In genomic region chr3:27323087-27323570, GRCh38 we compare ENCODE assay signal across 2 cellular contexts.
TF ChIP-seq lines count a peak whose summit lies in the region.

No MANE protein-coding gene starts in this region.

TF ChIP-seq in IMR-90, 13 proteins besides CTCF, POLR2A, EP300 and RAD21:
- no peak for TF ChIP-seq MAFK (IDR thresholded peaks at IDR 0.05; ENCODE audit: low read depth, low read length)
- TF ChIP-seq, protein P1, sequence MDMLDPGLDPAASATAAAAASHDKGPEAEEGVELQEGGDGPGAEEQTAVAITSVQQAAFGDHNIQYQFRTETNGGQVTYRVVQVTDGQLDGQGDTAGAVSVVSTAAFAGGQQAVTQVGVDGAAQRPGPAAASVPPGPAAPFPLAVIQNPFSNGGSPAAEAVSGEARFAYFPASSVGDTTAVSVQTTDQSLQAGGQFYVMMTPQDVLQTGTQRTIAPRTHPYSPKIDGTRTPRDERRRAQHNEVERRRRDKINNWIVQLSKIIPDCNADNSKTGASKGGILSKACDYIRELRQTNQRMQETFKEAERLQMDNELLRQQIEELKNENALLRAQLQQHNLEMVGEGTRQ (IDR thresholded peaks at IDR 0.05; ENCODE audit: low read depth, low read length), result no peak
- TF ChIP-seq, protein P2, sequence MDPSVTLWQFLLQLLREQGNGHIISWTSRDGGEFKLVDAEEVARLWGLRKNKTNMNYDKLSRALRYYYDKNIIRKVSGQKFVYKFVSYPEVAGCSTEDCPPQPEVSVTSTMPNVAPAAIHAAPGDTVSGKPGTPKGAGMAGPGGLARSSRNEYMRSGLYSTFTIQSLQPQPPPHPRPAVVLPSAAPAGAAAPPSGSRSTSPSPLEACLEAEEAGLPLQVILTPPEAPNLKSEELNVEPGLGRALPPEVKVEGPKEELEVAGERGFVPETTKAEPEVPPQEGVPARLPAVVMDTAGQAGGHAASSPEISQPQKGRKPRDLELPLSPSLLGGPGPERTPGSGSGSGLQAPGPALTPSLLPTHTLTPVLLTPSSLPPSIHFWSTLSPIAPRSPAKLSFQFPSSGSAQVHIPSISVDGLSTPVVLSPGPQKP (IDR thresholded peaks at IDR 0.05; ENCODE audit: borderline replicate concordance, low read depth, low read length), result no peak
- TF ChIP-seq MAZ (IDR thresholded peaks at IDR 0.05; ENCODE audit: borderline replicate concordance, low read depth, low read length), result no peak
- TF ChIP-seq RCOR1 (IDR thresholded peaks at IDR 0.05; ENCODE audit: insufficient replicate concordance, low read length), result no peak
- no peak for TF ChIP-seq RFX5 (IDR thresholded peaks at IDR 0.05; ENCODE audit: low read depth, low read length)
- TF ChIP-seq FOS (IDR thresholded peaks at IDR 0.05; ENCODE audit: low read depth, low read length), result no peak
- TF ChIP-seq CEBPB (IDR thresholded peaks at IDR 0.05; ENCODE audit: low read depth, low read length), result no peak
- no peak for TF ChIP-seq MXI1 (IDR thresholded peaks at IDR 0.05; ENCODE audit: borderline replicate concordance, low read depth, low read length)
- TF ChIP-seq SMC3 (IDR thresholded peaks at IDR 0.05; ENCODE audit: low read depth, low read length), result no peak
- TF ChIP-seq NFE2L2 (IDR thresholded peaks at IDR 0.05; ENCODE audit: low read depth, low read length), result no peak
- TF ChIP-seq BHLHE40 (IDR thresholded peaks at IDR 0.05; ENCODE audit: low read depth, low read length), result no peak
- no peak for TF ChIP-seq CHD1 (IDR thresholded peaks at IDR 0.05; ENCODE audit: low read depth, low read length)

TF ChIP-seq in H1, 55 proteins besides CTCF, POLR2A, EP300 and RAD21:
- no peak for TF ChIP-seq CREB1 (IDR thresholded peaks at IDR 0.05)
- no peak for TF ChIP-seq BRCA1 (IDR thresholded peaks at IDR 0.05; ENCODE audit: low read depth, low read length)
- TF ChIP-seq JUND (IDR thresholded peaks at IDR 0.05; ENCODE audit: low read length), result no peak
- TF ChIP-seq SP1 (IDR thresholded peaks at IDR 0.05; ENCODE audit: low read depth, low read length), result no peak
- TF ChIP-seq ATF3 (IDR thresholded peaks at IDR 0.05; ENCODE audit: insufficient read depth, low read depth, low read length), result no peak
